In the genomic region with DNA sequence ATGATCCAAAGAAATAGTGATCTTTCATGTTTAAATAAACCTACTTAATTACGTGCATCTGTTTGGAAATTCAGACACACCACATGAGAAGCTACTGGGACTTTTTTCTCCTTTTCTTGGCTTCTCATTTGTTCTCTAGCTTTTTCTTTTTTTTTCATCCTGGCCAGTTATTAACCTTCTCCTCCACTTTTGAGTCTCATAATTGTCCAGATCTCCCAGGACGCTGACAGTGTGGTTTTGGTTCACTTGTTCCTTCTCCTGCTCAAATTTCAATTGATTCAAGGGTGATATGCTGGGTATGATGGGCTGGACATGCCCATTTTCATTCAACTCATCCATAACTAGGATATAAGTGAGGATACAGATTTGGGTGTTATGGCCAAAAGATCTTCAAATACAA, we compare ENCODE assay signal across 20 cellular contexts.
"Had no signal": no experiment of that assay in that cellular context is flagged by ENCODE, and none has a peak within 500 bp of the region (broad histone marks: within the 10 kb centered on the region; RNA-seq: fewer than 3 reads in every experiment).

No MANE protein-coding gene starts in this region.

- FAIRE-seq: K562 had no signal

- H3K4me3 ChIP-seq: K562 had no signal

- H3K27ac Mint-ChIP-seq: IgD-negative memory B cell had no signal

- H3K9me3 ChIP-seq: SK-N-SH had no signal

- ATAC-seq: K562 had no signal

- H3K27ac ChIP-seq: KMS-11, RWPE1 had no signal

- H3K4me3 Mint-ChIP-seq: IgD-negative memory B cell had no signal

- DNase-seq: Kasumi-1, MM.1S, NCI-H1092 treated with DMSO at 0.1 percent for 48 hours, NCI-H1436, NCI-H187, NCI-H2029, NCI-H2081 treated with DMSO at 0.1 percent for 48 hours, NCI-H2171, NCI-H226, NCI-H446, NCI-H510A, NCI-H524 treated with DMSO at 0.1 percent for 48 hours, NCI-H69, NCI-H774, SHP77, SK-N-SH had no signal

- H3K9me3 Mint-ChIP-seq: IgD-negative memory B cell had no signal
